ENCODE assay signal across 15 cellular contexts in the genomic region with DNA sequence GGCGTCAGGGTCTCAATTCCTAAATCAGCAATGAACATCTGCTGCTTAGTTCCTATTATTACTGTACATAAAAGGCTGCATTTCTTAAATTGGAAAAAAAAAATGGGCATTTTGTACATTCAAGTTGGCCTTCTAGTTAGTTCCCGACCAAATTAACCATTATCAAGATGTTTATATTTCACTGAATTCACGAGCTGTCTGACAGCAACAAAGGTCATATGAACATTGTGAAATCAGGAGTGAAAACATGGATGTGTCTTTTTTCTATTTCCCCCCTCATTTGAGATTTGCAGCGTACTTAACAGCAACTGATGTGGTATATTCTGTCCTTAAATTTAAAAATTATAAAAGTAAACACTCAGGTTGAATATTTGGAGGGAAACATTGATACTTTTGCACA. TPM values are rescaled to one million over a fixed set of nuclear protein-coding genes. Genes with fewer than 3 reads are reported as not detected.
DNase-seq lines count a peak whose midpoint lies in the region; TF ChIP-seq lines count a peak whose summit lies in the region.
"Had no signal": no experiment of that assay in that cellular context is flagged by ENCODE, and none has a peak within 500 bp of the region (broad histone marks: within the 10 kb centered on the region; RNA-seq: fewer than 3 reads in every experiment).

No MANE protein-coding gene starts in this region.

- no peak overlapping the region for H3K4me3 ChIP-seq in fibroblast of villous mesenchyme (ENCODE audit: low read depth, low read length)
- H3K4me3 ChIP-seq in muscle layer of colon (ENCODE audit: low read depth in 1 of 2, low read length in 2 of 2): no peak overlapping the region
- no peak overlapping the region for H3K4me3 ChIP-seq in prostate gland
- H3K4me3 ChIP-seq: BLaER1, GM12878 had no signal

- no peak for TF ChIP-seq POLR2A in prostate gland (IDR thresholded peaks at IDR 0.05)

- TF ChIP-seq CTCF in fibroblast of villous mesenchyme (IDR thresholded peaks at IDR 0.05; ENCODE audit: insufficient read depth, low read depth, low read length) (no peak), prostate gland (IDR thresholded peaks at IDR 0.05) (no peak)

- peak overlapping the region; percentile 21 for H3K27ac ChIP-seq in muscle layer of colon (ENCODE audit: low read depth, low read length)
- no peak overlapping the region for H3K27ac ChIP-seq in prostate gland
- H3K27ac ChIP-seq: BLaER1 had no signal

- intact Hi-C loops in prostate gland (cut with DNase I): no loop called here

- H3K9me3 ChIP-seq in muscle layer of colon (ENCODE audit: low read length) (no peaks in the 10 kb centered on the region), prostate gland (no peaks in the 10 kb centered on the region)
- H3K9me3 ChIP-seq: BLaER1 had no signal

- H3K4me1 ChIP-seq in muscle layer of colon (ENCODE audit: insufficient read depth, low read length) (peaks cover 5% of the 10 kb centered on the region), prostate gland (replicated peaks) (no peaks in the 10 kb centered on the region)
- H3K4me1 ChIP-seq: BLaER1 had no signal

- peak; percentile 35 for DNase-seq in NCI-H2171 treated with DMSO at 0.1 percent for 48 hours (lab: John Stamatoyannopoulos, UW)
- no peak for DNase-seq in NCI-H2171 (lab: John Stamatoyannopoulos, UW)
- DNase-seq in fibroblast of villous mesenchyme (ENCODE audit: low read depth): peak; percentile 77
- no peak for DNase-seq in prostate gland (ENCODE audit: low spot score)
- DNase-seq in HCEC 1CT: no peak
- DNase-seq in C1 segment of cervical spinal cord (lab: John Stamatoyannopoulos, UW): no peak
- DNase-seq in OCI-M1 (lab: John Stamatoyannopoulos, UW): no peak
- DNase-seq: 8988T; AML-193; CD4-positive, CD25-positive, alpha-beta regulatory T cell; DMS53; H7 had no signal

- H3K27me3 ChIP-seq in muscle layer of colon (ENCODE audit: control insufficient read depth in 1 of 2, insufficient read depth in 2 of 2, low read length in 2 of 2) (no peaks in the 10 kb centered on the region), prostate gland (replicated peaks; ENCODE audit: insufficient read depth) (no peaks in the 10 kb centered on the region)
- H3K27me3 ChIP-seq: BLaER1 had no signal

- 59% methylated on average over 4 of the region's 4 CpGs for WGBS in prostate gland

- no peak overlapping the region for H3K9ac ChIP-seq in muscle layer of colon (ENCODE audit: low read length)
- H3K9ac ChIP-seq: BLaER1 had no signal

- H3K36me3 ChIP-seq in muscle layer of colon (ENCODE audit: insufficient read depth, low read length): no peaks in the 10 kb centered on the region
- no peaks in the 10 kb centered on the region for H3K36me3 ChIP-seq in prostate gland
- H3K36me3 ChIP-seq: BLaER1 had no signal

RNA-seq across cellular contexts. Expression of a gene that starts 16.9 kb away (rescaled TPM):
- total RNA-seq in fibroblast of villous mesenchyme (59.6 and 80.5 TPM in 2 replicates), prostate gland (10 to 100 TPM; 11.2 to 73.1 TPM)

Comparison
In these comparisons a context has a peak if more than half of its experiments do, and no peak if none do; other contexts are left out.
1. DNase-seq: peak in NCI-H2171 treated with DMSO at 0.1 percent for 48 hours (single experiment) and fibroblast of villous mesenchyme (single experiment); none in NCI-H2171 (single experiment), prostate gland (single experiment), HCEC 1CT (single experiment), C1 segment of cervical spinal cord (0 of 14) and OCI-M1 (single experiment).